In the genomic region with DNA sequence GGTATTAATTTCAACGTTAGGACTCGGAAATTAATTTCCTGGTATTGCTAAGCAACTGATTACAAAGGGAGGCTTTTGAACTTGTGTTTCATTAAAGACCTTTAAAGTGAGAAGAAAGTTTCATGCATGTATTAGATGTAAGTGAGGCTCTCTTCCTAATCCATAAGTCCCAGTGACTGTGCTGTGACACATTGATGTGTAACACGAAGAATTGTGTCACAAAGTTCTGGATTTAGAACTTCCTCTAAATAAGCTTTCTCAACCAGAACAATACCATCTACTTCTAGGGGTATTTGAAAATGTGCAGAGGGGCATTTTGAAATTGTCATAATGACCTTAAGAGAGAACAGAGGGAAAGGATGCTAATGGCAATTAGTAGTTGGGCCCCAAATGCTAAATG, we compare ENCODE assay signal across 17 cellular contexts.
"Had no signal": no experiment of that assay in that cellular context is flagged by ENCODE, and none has a peak within 500 bp of the region (broad histone marks: within the 10 kb centered on the region; RNA-seq: fewer than 3 reads in every experiment).

No MANE protein-coding gene starts in this region.

- FAIRE-seq: frontal cortex, keratinocyte had no signal

- H3K4me3 ChIP-seq: ascending aorta, breast epithelium, coronary artery, thoracic aorta had no signal

- H3K27me3 ChIP-seq: ascending aorta, breast epithelium had no signal

- H3K27ac ChIP-seq: ascending aorta, breast epithelium, coronary artery, thoracic aorta had no signal

- H3K9me3 ChIP-seq: ascending aorta, breast epithelium, thoracic aorta had no signal

- DNase-seq: activated CD4-positive, alpha-beta T cell treated with anti-CD3 and anti-CD28 coated beads, Interleukin-2, amount 10 ng/mL, durations not matched to agents 7 days and 5 days; activated CD8-positive, alpha-beta T cell treated with anti-CD3 and anti-CD28 coated beads, Interleukin-2, amount 10 ng/mL, durations not matched to agents 7 days and 5 days; activated effector memory CD4-positive, alpha-beta T cell treated with anti-CD3 and anti-CD28 coated beads, Interleukin-2, amount 50 U/mL, for 16 hours; activated T-cell treated with anti-CD3 and anti-CD28 coated beads, Interleukin-2, amount 50 U/mL, for 48 hours; erythroblast; head of caudate nucleus; midbrain; nephron progenitor cell; nucleus accumbens; stimulated activated CD4-positive, alpha-beta T cell treated with anti-CD3 and anti-CD28 coated beads, Interleukin-4, amount 100 ng/mL, for 24 hours; T-helper 9 cell had no signal

- H3K4me1 ChIP-seq: ascending aorta, breast epithelium had no signal
